ENCODE assay signal across 27 cellular contexts in genomic region chr12:72511493-72511892, GRCh38.
DNase-seq lines count a peak whose midpoint lies in the region; ATAC-seq and TF ChIP-seq lines count a peak whose summit lies in the region.
"Had no signal": no experiment of that assay in that cellular context is flagged by ENCODE, and none has a peak within 500 bp of the region (broad histone marks: within the 10 kb centered on the region; RNA-seq: fewer than 3 reads in every experiment).

No MANE protein-coding gene starts in this region.

- in situ Hi-C loops in IMR-90 (cut with MboI; ENCODE audit: low sequenced_read_pairs), result no loop called here

- no peak for TF ChIP-seq EP300 in gastroesophageal sphincter (IDR thresholded peaks at IDR 0.05)

- no peaks in the 10 kb centered on the region for H3K9me3 ChIP-seq in IMR-90 (ENCODE audit: control insufficient read depth, insufficient read depth, low read length)
- no peaks in the 10 kb centered on the region for H3K9me3 ChIP-seq in ectodermal cell (ENCODE audit: control insufficient read depth, low read length)
- no peaks in the 10 kb centered on the region for H3K9me3 ChIP-seq in skeletal muscle satellite cell (replicated peaks; ENCODE audit: low read length)
- no peaks in the 10 kb centered on the region for H3K9me3 ChIP-seq in gastroesophageal sphincter
- H3K9me3 ChIP-seq: BE2C, breast epithelium, Peyer's patch, tibial artery had no signal

- dilution Hi-C loops in IMR-90 (cut with HindIII; ENCODE audit: low sequenced_read_pairs, unreplicated experiment), result no loop called here

- peaks cover 4% of the 10 kb centered on the region; the same call in 1 of the 2 replicates for H3K4me1 ChIP-seq in IMR-90 (ENCODE audit: control insufficient read depth, insufficient read depth, low read length)
- H3K4me1 ChIP-seq in ectodermal cell (ENCODE audit: control insufficient read depth, insufficient read depth, low read length), result peaks cover 11% of the 10 kb centered on the region
- peaks cover 9% of the 10 kb centered on the region for H3K4me1 ChIP-seq in skeletal muscle satellite cell (ENCODE audit: control insufficient read depth, insufficient read depth, low read length)
- H3K4me1 ChIP-seq in gastroesophageal sphincter, result no peaks in the 10 kb centered on the region
- H3K4me1 ChIP-seq: BE2C, breast epithelium, parathyroid adenoma, Peyer's patch, spleen, tibial artery had no signal

- POLR2A ChIA-PET in IMR-90 (lab: Charles Lee; ENCODE audit: unreplicated experiment), result no interaction called here

- ATAC-seq in IMR-90 (ENCODE audit: low read depth) (peak; percentile 17; the same call in 1 of the 2 replicates), left lobe of liver (peak; percentile 55), gastroesophageal sphincter (no peak)
- ATAC-seq: activated CD8-positive, alpha-beta T cell treated with anti-CD3 and anti-CD28 coated beads for 36 hours; activated T-helper 17 cell treated with anti-CD3 and anti-CD28 coated beads, Interleukin-2, amount 50 U/mL, for 72 hours; HCT116 had no signal

- H2AFZ ChIP-seq in IMR-90 (replicated peaks; ENCODE audit: low read length, poor library complexity), result no peak overlapping the region
- H2AFZ ChIP-seq: parathyroid adenoma had no signal

- no peak overlapping the region for H3K9ac ChIP-seq in IMR-90 (ENCODE audit: low read depth, low read length)
- no peak overlapping the region for H3K9ac ChIP-seq in skeletal muscle satellite cell (ENCODE audit: low read depth, low read length)
- H3K9ac ChIP-seq: parathyroid adenoma had no signal

- H3K4ac ChIP-seq in IMR-90 (ENCODE audit: low read depth, low read length), result no peak overlapping the region

- no TSS peak for BruUV-seq in IMR-90 (replicated peaks; lab: Mats Ljungman, UMichigan)

- H2AK5ac ChIP-seq in IMR-90 (ENCODE audit: low read depth, low read length), result no peak overlapping the region

- CTCF ChIA-PET in IMR-90 (lab: Yijun Ruan, JAX), result no interaction called here

- no peak overlapping the region for H2BK120ac ChIP-seq in IMR-90 (ENCODE audit: low read depth, low read length)

- H2BK20ac ChIP-seq in IMR-90 (ENCODE audit: low read depth, low read length), result no peak overlapping the region

- no peak overlapping the region for H3K14ac ChIP-seq in IMR-90 (replicated peaks; ENCODE audit: low read depth, low read length)

- H3K56ac ChIP-seq in IMR-90 (ENCODE audit: extremely low read depth, insufficient read depth, low read length), result no peak overlapping the region

- H3K18ac ChIP-seq in IMR-90 (ENCODE audit: low read depth, low read length), result no peak overlapping the region

- H3K27ac ChIP-seq in IMR-90 (ENCODE audit: insufficient read depth, low read length) (no peak overlapping the region), ectodermal cell (ENCODE audit: insufficient read depth, low read depth, low read length, poor library complexity, severe bottlenecking) (peak overlapping the region; percentile 44), gastroesophageal sphincter (no peak overlapping the region)
- H3K27ac ChIP-seq: breast epithelium, HL-60, parathyroid adenoma, Peyer's patch, spleen, tibial artery had no signal

- TF ChIP-seq POLR2A in IMR-90 (IDR thresholded peaks at IDR 0.05; ENCODE audit: low read depth, low read length) (no peak), gastroesophageal sphincter (IDR thresholded peaks at IDR 0.05) (no peak)

- no peak overlapping the region for H2BK15ac ChIP-seq in IMR-90 (ENCODE audit: low read depth, low read length)

- TF ChIP-seq CTCF in IMR-90 (conservative IDR thresholded peaks at IDR 0.05; ENCODE audit: low read depth, low read length), result no peak
- TF ChIP-seq CTCF in gastroesophageal sphincter (IDR thresholded peaks at IDR 0.05), result no peak

- H4K5ac ChIP-seq in IMR-90 (ENCODE audit: low read depth, low read length), result no peak overlapping the region

- no peak overlapping the region for H3K4me3 ChIP-seq in IMR-90 (ENCODE audit: insufficient read depth, low read depth, low read length)
- H3K4me3 ChIP-seq in ectodermal cell (ENCODE audit: insufficient read depth, low read depth, low read length), result no peak overlapping the region
- H3K4me3 ChIP-seq in skeletal muscle satellite cell (ENCODE audit: low read length), result peak overlapping the region; percentile 43
- H3K4me3 ChIP-seq in gastroesophageal sphincter, result no peak overlapping the region
- H3K4me3 ChIP-seq: breast epithelium, lung, Peyer's patch, spleen, tibial artery had no signal

- no peak overlapping the region for H2AK9ac ChIP-seq in IMR-90 (replicated peaks; ENCODE audit: low read depth, low read length, poor library complexity)

- H4K91ac ChIP-seq in IMR-90 (ENCODE audit: insufficient read depth, low read depth, low read length), result no peak overlapping the region

- no peak for TF ChIP-seq RAD21 in IMR-90 (IDR thresholded peaks at IDR 0.05; ENCODE audit: low read length)

- WGBS in IMR-90 (ENCODE audit: extremely low coverage in 2 of 2, insufficient read length in 1 of 2), 2 experiments, result no CpG with 5 or more reads among the region's 2 CpGs
- WGBS in ectodermal cell, 2 experiments, result 91 to 100% methylated on average over 2 of the region's 2 CpGs
- WGBS in gastroesophageal sphincter (ENCODE audit: low coverage in 1 of 2), 2 donors, result 67 to 76% methylated on average over 2 of the region's 2 CpGs

- no peak overlapping the region for H3K23ac ChIP-seq in IMR-90 (ENCODE audit: low read depth, low read length)

- DNase-seq in IMR-90 (no peak), left lobe of liver (ENCODE audit: low spot score) (no peak), NCI-H2196 treated with DMSO at 0.1 percent for 48 hours (lab: John Stamatoyannopoulos, UW; ENCODE audit: unreplicated experiment) (no peak), NCI-H2107 treated with DMSO at 0.1 percent for 48 hours (lab: John Stamatoyannopoulos, UW; ENCODE audit: unreplicated experiment) (no peak), HPDE6-E6E7 (ENCODE audit: extremely low spot score) (no peak)
- DNase-seq: activated CD8-positive, alpha-beta T cell treated with anti-CD3 and anti-CD28 coated beads for 36 hours; activated naive CD4-positive, alpha-beta T cell treated with anti-CD3 and anti-CD28 coated beads, Interleukin-2, amount 50 U/mL, for 16 hours; BE2C; effector CD4-positive, alpha-beta T cell; GDM1; NCI-H1436; NCI-H2081 treated with DMSO at 0.1 percent for 48 hours; Peyer's patch; right cardiac atrium; SHP77 treated with DMSO at 0.1 percent for 48 hours; spleen; stimulated activated CD8-positive, alpha-beta memory T cell treated with anti-CD3 and anti-CD28 coated beads, Interleukin-4, amount 100 ng/mL, for 48 hours; tibial artery had no signal

- H4K20me1 ChIP-seq in IMR-90 (ENCODE audit: insufficient read depth, low read length), result no peaks in the 10 kb centered on the region

- H3K9me1 ChIP-seq in IMR-90 (ENCODE audit: insufficient read depth, low read length), result no peaks in the 10 kb centered on the region; the same call in 1 of the 2 replicates

- H3K36me3 ChIP-seq in IMR-90 (ENCODE audit: control insufficient read depth, insufficient read depth, low read length) (no peaks in the 10 kb centered on the region), ectodermal cell (ENCODE audit: control insufficient read depth, insufficient read depth, low read length) (no peaks in the 10 kb centered on the region), skeletal muscle satellite cell (ENCODE audit: insufficient read depth, low read length) (no peaks in the 10 kb centered on the region), gastroesophageal sphincter (no peaks in the 10 kb centered on the region)
- H3K36me3 ChIP-seq: BE2C, breast epithelium, Peyer's patch, spleen, tibial artery had no signal

- no peak overlapping the region for H4K8ac ChIP-seq in IMR-90 (ENCODE audit: low read depth in 2 of 2, low read length in 2 of 2)

- peak overlapping the region; percentile 87 for H3K4me2 ChIP-seq in IMR-90 (ENCODE audit: low read depth, low read length)
- H3K4me2 ChIP-seq in skeletal muscle satellite cell (ENCODE audit: low read length), result peak overlapping the region; percentile 76

- peaks cover 0 to 19% of the 10 kb centered on the region in 2 experiments; a peak in 2 of 4 replicates for H3K79me1 ChIP-seq in IMR-90 (ENCODE audit: low read depth in 1 of 2, low read length in 2 of 2)

- no peak overlapping the region for H2BK5ac ChIP-seq in IMR-90 (ENCODE audit: low read depth, low read length, poor library complexity, severe bottlenecking)

- intact Hi-C loops in IMR-90 (cut with micrococcal nuclease), result no loop called here

- no peaks in the 10 kb centered on the region for H3K27me3 ChIP-seq in IMR-90 (ENCODE audit: control insufficient read depth, insufficient read depth, low read length)
- no peaks in the 10 kb centered on the region for H3K27me3 ChIP-seq in ectodermal cell (ENCODE audit: control insufficient read depth, insufficient read depth, low read length, poor library complexity, severe bottlenecking)
- H3K27me3 ChIP-seq in skeletal muscle satellite cell (ENCODE audit: control insufficient read depth, insufficient read depth, low read length), result no peaks in the 10 kb centered on the region
- H3K27me3 ChIP-seq in gastroesophageal sphincter, result no peaks in the 10 kb centered on the region
- H3K27me3 ChIP-seq: BE2C, breast epithelium, Peyer's patch, spleen, tibial artery had no signal

TF ChIP-seq in IMR-90, 13 proteins besides CTCF, POLR2A, EP300 and RAD21:
- peak; percentile 95 for TF ChIP-seq MAFK (IDR thresholded peaks at IDR 0.05; ENCODE audit: low read depth, low read length)
- no peak for TF ChIP-seq USF2 (IDR thresholded peaks at IDR 0.05; ENCODE audit: low read depth, low read length)
